In the genomic region with DNA sequence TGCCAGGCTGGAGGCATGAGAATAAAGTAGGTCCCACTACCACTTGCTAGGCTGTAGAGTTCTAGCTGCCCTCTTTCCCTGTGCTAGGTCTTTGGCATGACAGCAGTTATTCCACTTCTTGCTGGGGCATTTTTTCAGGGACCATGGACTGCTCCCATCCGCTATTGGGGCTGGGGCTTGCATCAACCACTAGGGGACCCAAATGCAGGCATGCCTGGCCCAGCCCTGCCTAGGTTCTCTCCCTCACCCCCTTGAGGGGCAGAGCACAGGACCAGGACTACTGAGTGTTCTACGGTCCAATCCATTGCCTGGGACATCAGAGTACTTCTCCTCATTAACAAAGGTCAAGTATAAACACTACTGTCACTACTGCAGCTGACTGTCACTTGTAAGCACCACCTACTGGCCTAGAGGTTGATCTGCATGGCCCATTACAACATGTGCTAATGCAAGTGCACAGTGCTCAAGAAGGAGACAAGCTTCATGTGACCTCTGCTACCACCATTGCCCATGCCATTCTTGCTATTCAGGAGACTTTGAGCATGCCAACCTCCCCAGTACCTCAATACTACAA, we compare ENCODE assay signal across 1 cellular context.
TF ChIP-seq lines count a peak whose summit lies in the region.

No MANE protein-coding gene starts in this region.

TF ChIP-seq in K562, 482 proteins besides CTCF, POLR2A, EP300 and RAD21 (continued from another document):
- TF ChIP-seq, protein P1, sequence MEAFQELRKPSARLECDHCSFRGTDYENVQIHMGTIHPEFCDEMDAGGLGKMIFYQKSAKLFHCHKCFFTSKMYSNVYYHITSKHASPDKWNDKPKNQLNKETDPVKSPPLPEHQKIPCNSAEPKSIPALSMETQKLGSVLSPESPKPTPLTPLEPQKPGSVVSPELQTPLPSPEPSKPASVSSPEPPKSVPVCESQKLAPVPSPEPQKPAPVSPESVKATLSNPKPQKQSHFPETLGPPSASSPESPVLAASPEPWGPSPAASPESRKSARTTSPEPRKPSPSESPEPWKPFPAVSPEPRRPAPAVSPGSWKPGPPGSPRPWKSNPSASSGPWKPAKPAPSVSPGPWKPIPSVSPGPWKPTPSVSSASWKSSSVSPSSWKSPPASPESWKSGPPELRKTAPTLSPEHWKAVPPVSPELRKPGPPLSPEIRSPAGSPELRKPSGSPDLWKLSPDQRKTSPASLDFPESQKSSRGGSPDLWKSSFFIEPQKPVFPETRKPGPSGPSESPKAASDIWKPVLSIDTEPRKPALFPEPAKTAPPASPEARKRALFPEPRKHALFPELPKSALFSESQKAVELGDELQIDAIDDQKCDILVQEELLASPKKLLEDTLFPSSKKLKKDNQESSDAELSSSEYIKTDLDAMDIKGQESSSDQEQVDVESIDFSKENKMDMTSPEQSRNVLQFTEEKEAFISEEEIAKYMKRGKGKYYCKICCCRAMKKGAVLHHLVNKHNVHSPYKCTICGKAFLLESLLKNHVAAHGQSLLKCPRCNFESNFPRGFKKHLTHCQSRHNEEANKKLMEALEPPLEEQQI (IDR thresholded peaks at IDR 0.05): no peak
- TF ChIP-seq E4F1 (CRISPR knock-in tag; IDR thresholded peaks at IDR 0.05; ENCODE audit: borderline replicate concordance) (no peak), FOXJ3 (CRISPR knock-in tag; IDR thresholded peaks at IDR 0.05) (no peak), MAFK (IDR thresholded peaks at IDR 0.05; ENCODE audit: low read length) (no peak)
TF ChIP-seq in K562: peak in this region for 0.
